14 cellular contexts compared by ENCODE assay signal in genomic region chr18:13616041-13616440, GRCh38.
A peak's percentile ranks its signal among the peaks of the same experiment; 100 is the strongest.
DNase-seq lines count a peak whose midpoint lies in the region; ATAC-seq and TF ChIP-seq lines count a peak whose summit lies in the region.
"Had no signal": no experiment of that assay in that cellular context is flagged by ENCODE, and none has a peak within 500 bp of the region (broad histone marks: within the 10 kb centered on the region; RNA-seq: fewer than 3 reads in every experiment).

No MANE protein-coding gene starts in this region.

- TF ChIP-seq CTCF in OCI-LY1 (IDR thresholded peaks at IDR 0.05; ENCODE audit: low read length) (no peak), Caco-2 (IDR thresholded peaks at IDR 0.05; ENCODE audit: insufficient read depth in 1 of 2, low read depth in 1 of 2, low read length in 1 of 2, severe bottlenecking in 1 of 2, unreplicated experiment in 1 of 2) (no peak)

- H3K4me1 Mint-ChIP-seq in activated naive CD4-positive, alpha-beta T cell treated with anti-CD3 and anti-CD28 coated beads for 36 hours (ENCODE audit: low read depth): peaks cover 66% of the 10 kb centered on the region
- peaks cover 61% of the 10 kb centered on the region for H3K4me1 Mint-ChIP-seq in central memory CD8-positive, alpha-beta T cell
- H3K4me1 Mint-ChIP-seq in Caco-2 (ENCODE audit: low read depth, unreplicated experiment): no peaks in the 10 kb centered on the region

- H3K27ac Mint-ChIP-seq in activated naive CD4-positive, alpha-beta T cell treated with anti-CD3 and anti-CD28 coated beads for 36 hours: peak overlapping the region; percentile 61
- H3K27ac Mint-ChIP-seq in central memory CD8-positive, alpha-beta T cell (ENCODE audit: low read depth): no peak overlapping the region
- H3K27ac Mint-ChIP-seq in Caco-2 (ENCODE audit: unreplicated experiment): no peak overlapping the region

- H3K79me2 ChIP-seq in OCI-LY1 (ENCODE audit: insufficient read depth, low read length): peaks cover 60% of the 10 kb centered on the region

- H3K9me3 ChIP-seq in OCI-LY1 (ENCODE audit: low read length) (no peaks in the 10 kb centered on the region), Caco-2 (no peaks in the 10 kb centered on the region)
- H3K9me3 ChIP-seq: adrenal gland, vagina had no signal

- no TSS peak for BruUV-seq in Caco-2 (replicated peaks; lab: Mats Ljungman, UMichigan)

- peaks cover 18% of the 10 kb centered on the region for H3F3A ChIP-seq in OCI-LY1 (ENCODE audit: insufficient read depth, low read length)

- no peaks in the 10 kb centered on the region for H3K9me3 Mint-ChIP-seq in activated naive CD4-positive, alpha-beta T cell treated with anti-CD3 and anti-CD28 coated beads for 36 hours
- H3K9me3 Mint-ChIP-seq in central memory CD8-positive, alpha-beta T cell: no peaks in the 10 kb centered on the region
- H3K9me3 Mint-ChIP-seq in Caco-2 (ENCODE audit: unreplicated experiment): no peaks in the 10 kb centered on the region

- intact Hi-C loops in activated naive CD4-positive, alpha-beta T cell treated with anti-CD3 and anti-CD28 coated beads for 36 hours (cut with micrococcal nuclease): loop anchor here (10.0 kb wide), 1 partner anchor 731 kb away; the partner anchor contains the start of gene PTPN2
- intact Hi-C loops in Caco-2 (cut with micrococcal nuclease; ENCODE audit: unreplicated experiment): no loop called here

- H3K27me3 ChIP-seq in OCI-LY1 (ENCODE audit: insufficient read depth, low read length) (no peaks in the 10 kb centered on the region), Caco-2 (replicated peaks; ENCODE audit: control insufficient read depth, insufficient read depth, low read length) (no peaks in the 10 kb centered on the region)
- H3K27me3 ChIP-seq: adrenal gland, vagina had no signal

- POLR2A ChIA-PET in Caco-2 (lab: Charles Lee): no interaction called here

- H3K4me3 ChIP-seq in OCI-LY1 (ENCODE audit: low read depth, low read length, poor library complexity, severe bottlenecking): peak overlapping the region; percentile 69
- H3K4me3 ChIP-seq in Caco-2 (ENCODE audit: low read depth, low read length): no peak overlapping the region
- H3K4me3 ChIP-seq: adrenal gland, SK-N-MC, vagina had no signal

- ATAC-seq in central memory CD8-positive, alpha-beta T cell (replicated peaks; ENCODE audit: extremely low read depth, poor library complexity, severe bottlenecking): no peak

- peak overlapping the region; percentile 13 for H3K4me3 Mint-ChIP-seq in activated naive CD4-positive, alpha-beta T cell treated with anti-CD3 and anti-CD28 coated beads for 36 hours
- H3K4me3 Mint-ChIP-seq in central memory CD8-positive, alpha-beta T cell: peak overlapping the region; percentile 84
- no peak overlapping the region for H3K4me3 Mint-ChIP-seq in Caco-2 (ENCODE audit: unreplicated experiment)

- H4K20me1 ChIP-seq in OCI-LY1 (ENCODE audit: insufficient read depth, low read length): no peaks in the 10 kb centered on the region

- peak overlapping the region; percentile 85 for H3K9ac ChIP-seq in OCI-LY1 (ENCODE audit: low read length)

- DNase-seq in activated naive CD4-positive, alpha-beta T cell treated with anti-CD3 and anti-CD28 coated beads for 36 hours: no peak
- no peak for DNase-seq in activated naive CD4-positive, alpha-beta T cell (lab: John Stamatoyannopoulos, UW)
- no peak for DNase-seq in central memory CD8-positive, alpha-beta T cell (ENCODE audit: low spot score in 2 of 2)
- DNase-seq in substantia nigra (lab: John Stamatoyannopoulos, UW): no peak
- no peak for DNase-seq in Caco-2
- no peak for DNase-seq in NK-92 treated with Interleukin-12 subunit alpha and Interleukin-12 subunit beta, amount 100 ng/mL, for 24 hours (lab: John Stamatoyannopoulos, UW)
- no peak for DNase-seq in inferior parietal cortex (ENCODE audit: extremely low spot score)
- DNase-seq: KBM-7, NCI-H1694, NCI-H774 had no signal

- H3K27ac ChIP-seq in OCI-LY1 (ENCODE audit: low read depth, low read length, poor library complexity, severe bottlenecking): peak overlapping the region; percentile 99
- H3K27ac ChIP-seq in substantia nigra (ENCODE audit: low read depth, low read length, poor library complexity, severe bottlenecking): peak overlapping the region; percentile 98
- H3K27ac ChIP-seq: SK-N-MC, vagina had no signal

- H3K36me3 ChIP-seq in OCI-LY1 (ENCODE audit: insufficient read depth, low read length) (peaks cover 34% of the 10 kb centered on the region; the same call in 1 of the 2 replicates), Caco-2 (ENCODE audit: control insufficient read depth, insufficient read depth, low read length) (no peaks in the 10 kb centered on the region)
- H3K36me3 ChIP-seq: vagina had no signal

- H3K27me3 Mint-ChIP-seq in activated naive CD4-positive, alpha-beta T cell treated with anti-CD3 and anti-CD28 coated beads for 36 hours (ENCODE audit: low read depth): no peaks in the 10 kb centered on the region
- no peaks in the 10 kb centered on the region for H3K27me3 Mint-ChIP-seq in central memory CD8-positive, alpha-beta T cell
- peaks cover 10% of the 10 kb centered on the region for H3K27me3 Mint-ChIP-seq in Caco-2 (ENCODE audit: insufficient read depth, unreplicated experiment)

- H3K9me2 ChIP-seq in OCI-LY1 (ENCODE audit: low read depth, low read length): no peaks in the 10 kb centered on the region

- CTCF ChIA-PET in activated naive CD4-positive, alpha-beta T cell treated with anti-CD3 and anti-CD28 coated beads for 36 hours (lab: Charles Lee): interaction anchor here (1.3 kb wide), 1 partner anchor 58 kb away, joined by 12 read pairs; no protein-coding TSS in a partner anchor
- CTCF ChIA-PET in Caco-2 (lab: Charles Lee): no interaction called here

- H3K4me1 ChIP-seq in OCI-LY1 (ENCODE audit: insufficient read depth, low read length, severe bottlenecking) (peaks cover 81% of the 10 kb centered on the region), Caco-2 (no peaks in the 10 kb centered on the region)

- H2AFZ ChIP-seq in OCI-LY1 (ENCODE audit: low read length): no peak overlapping the region

- H3K36me3 Mint-ChIP-seq in activated naive CD4-positive, alpha-beta T cell treated with anti-CD3 and anti-CD28 coated beads for 36 hours (ENCODE audit: low read depth): no peaks in the 10 kb centered on the region
- peaks cover 26% of the 10 kb centered on the region for H3K36me3 Mint-ChIP-seq in central memory CD8-positive, alpha-beta T cell (ENCODE audit: insufficient read depth)
- H3K36me3 Mint-ChIP-seq in Caco-2 (ENCODE audit: insufficient read depth, unreplicated experiment): no peaks in the 10 kb centered on the region

- peak overlapping the region; percentile 91 for H3K4me2 ChIP-seq in OCI-LY1 (ENCODE audit: low read length)
